ENCODE assay signal across 24 cellular contexts in the genomic region with DNA sequence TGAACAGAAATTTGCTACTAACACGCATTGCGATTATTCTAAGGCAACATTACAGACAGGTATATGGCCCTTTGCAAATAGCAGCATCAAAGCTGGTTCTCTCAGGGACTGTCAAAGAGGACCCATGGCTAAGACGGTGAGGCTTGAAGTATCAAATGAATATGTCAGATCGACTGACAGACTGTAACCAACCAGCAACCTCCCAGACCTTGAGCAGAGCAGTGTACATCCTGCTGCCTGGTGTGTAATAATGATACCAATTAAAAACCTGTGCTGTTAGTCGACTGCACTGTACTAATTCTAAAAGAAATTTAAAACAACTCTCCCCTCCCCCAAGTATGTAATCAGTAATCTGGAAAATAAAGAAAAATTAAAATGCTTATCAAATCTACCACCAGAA. TPM values are rescaled to one million over a fixed set of nuclear protein-coding genes. Genes with fewer than 3 reads are reported as not detected.
DNase-seq lines count a peak whose midpoint lies in the region; ATAC-seq and TF ChIP-seq lines count a peak whose summit lies in the region.
"Had no signal": no experiment of that assay in that cellular context is flagged by ENCODE, and none has a peak within 500 bp of the region (broad histone marks: within the 10 kb centered on the region; RNA-seq: fewer than 3 reads in every experiment).

No MANE protein-coding gene starts in this region.

- H3K27me3 ChIP-seq in Karpas-422 (ENCODE audit: low read length) (no peaks in the 10 kb centered on the region), neutrophil (no peaks in the 10 kb centered on the region), osteoblast (ENCODE audit: insufficient read depth, low read length) (no peaks in the 10 kb centered on the region)
- H3K27me3 ChIP-seq: neural progenitor cell, SJCRH30 had no signal

- TF ChIP-seq CTCF in activated CD8-positive, alpha-beta T cell treated with anti-CD3 and anti-CD28 coated beads for 36 hours (IDR thresholded peaks at IDR 0.05): no peak
- TF ChIP-seq CTCF in neutrophil (IDR thresholded peaks at IDR 0.05) (no peak), GM20000 (IDR thresholded peaks at IDR 0.05; ENCODE audit: extremely low read depth, missing control alignments) (no peak), osteoblast (IDR thresholded peaks at IDR 0.05; ENCODE audit: extremely low read depth, low read depth, low read length) (no peak)

- H3K9me2 ChIP-seq in Karpas-422 (replicated peaks; ENCODE audit: insufficient read depth, low read length): no peaks in the 10 kb centered on the region

- H3K4me1 Mint-ChIP-seq in activated naive CD4-positive, alpha-beta T cell treated with anti-CD3 and anti-CD28 coated beads, Interleukin-2, amount 50 U/mL, for 24 hours: peaks cover 42% of the 10 kb centered on the region
- peaks cover 20% of the 10 kb centered on the region for H3K4me1 Mint-ChIP-seq in activated naive CD4-positive, alpha-beta T cell treated with anti-CD3 and anti-CD28 coated beads, Interleukin-2, amount 10 ng/mL, durations not matched to agents 7 days and 5 days
- H3K4me1 Mint-ChIP-seq in activated CD8-positive, alpha-beta T cell treated with anti-CD3 and anti-CD28 coated beads for 36 hours (ENCODE audit: low read depth): peaks cover 43% of the 10 kb centered on the region
- H3K4me1 Mint-ChIP-seq: neural progenitor cell had no signal

- POLR2A ChIA-PET in activated CD8-positive, alpha-beta T cell treated with anti-CD3 and anti-CD28 coated beads for 36 hours (lab: Charles Lee): interaction anchor here (0.8 to 1.9 kb wide), 2 partner anchors 19 to 28 kb away, joined by 4 read pairs; no protein-coding TSS in a partner anchor

- no peaks in the 10 kb centered on the region for H3K9me3 Mint-ChIP-seq in activated naive CD4-positive, alpha-beta T cell treated with anti-CD3 and anti-CD28 coated beads, Interleukin-2, amount 50 U/mL, for 24 hours
- H3K9me3 Mint-ChIP-seq in activated naive CD4-positive, alpha-beta T cell treated with anti-CD3 and anti-CD28 coated beads, Interleukin-2, amount 10 ng/mL, durations not matched to agents 7 days and 5 days: no peaks in the 10 kb centered on the region
- H3K9me3 Mint-ChIP-seq in activated CD8-positive, alpha-beta T cell treated with anti-CD3 and anti-CD28 coated beads for 36 hours: no peaks in the 10 kb centered on the region
- H3K9me3 Mint-ChIP-seq: CD14-positive monocyte, neural progenitor cell, type B pancreatic cell had no signal

- intact Hi-C loops in activated CD8-positive, alpha-beta T cell treated with anti-CD3 and anti-CD28 coated beads for 36 hours (cut with micrococcal nuclease): no loop called here

- H3K9ac ChIP-seq in Karpas-422 (ENCODE audit: low read length): no peak overlapping the region
- H3K9ac ChIP-seq: neural progenitor cell had no signal

- no peak overlapping the region for H3K4me3 Mint-ChIP-seq in activated naive CD4-positive, alpha-beta T cell treated with anti-CD3 and anti-CD28 coated beads, Interleukin-2, amount 50 U/mL, for 24 hours
- H3K4me3 Mint-ChIP-seq in activated naive CD4-positive, alpha-beta T cell treated with anti-CD3 and anti-CD28 coated beads, Interleukin-2, amount 10 ng/mL, durations not matched to agents 7 days and 5 days: no peak overlapping the region
- H3K4me3 Mint-ChIP-seq in activated CD8-positive, alpha-beta T cell treated with anti-CD3 and anti-CD28 coated beads for 36 hours: no peak overlapping the region
- H3K4me3 Mint-ChIP-seq: CD14-positive monocyte, neural progenitor cell, type B pancreatic cell had no signal

- peaks cover 3% of the 10 kb centered on the region for H3K36me3 Mint-ChIP-seq in activated naive CD4-positive, alpha-beta T cell treated with anti-CD3 and anti-CD28 coated beads, Interleukin-2, amount 50 U/mL, for 24 hours
- peaks cover 31% of the 10 kb centered on the region for H3K36me3 Mint-ChIP-seq in activated naive CD4-positive, alpha-beta T cell treated with anti-CD3 and anti-CD28 coated beads, Interleukin-2, amount 10 ng/mL, durations not matched to agents 7 days and 5 days
- peaks cover 12% of the 10 kb centered on the region for H3K36me3 Mint-ChIP-seq in activated CD8-positive, alpha-beta T cell treated with anti-CD3 and anti-CD28 coated beads for 36 hours (ENCODE audit: low read depth)

- H4K20me1 ChIP-seq in Karpas-422 (ENCODE audit: insufficient read depth, low read depth, low read length) (no peaks in the 10 kb centered on the region), osteoblast (ENCODE audit: insufficient read depth, low read length) (peaks cover 13% of the 10 kb centered on the region)

- H2AFZ ChIP-seq in Karpas-422 (ENCODE audit: low read length) (no peak overlapping the region), osteoblast (ENCODE audit: low read length) (no peak overlapping the region)
- H2AFZ ChIP-seq: neural progenitor cell had no signal

- no peaks in the 10 kb centered on the region for H3K27me3 Mint-ChIP-seq in activated naive CD4-positive, alpha-beta T cell treated with anti-CD3 and anti-CD28 coated beads, Interleukin-2, amount 50 U/mL, for 24 hours
- H3K27me3 Mint-ChIP-seq in activated naive CD4-positive, alpha-beta T cell treated with anti-CD3 and anti-CD28 coated beads, Interleukin-2, amount 10 ng/mL, durations not matched to agents 7 days and 5 days: no peaks in the 10 kb centered on the region
- no peaks in the 10 kb centered on the region for H3K27me3 Mint-ChIP-seq in activated CD8-positive, alpha-beta T cell treated with anti-CD3 and anti-CD28 coated beads for 36 hours
- H3K27me3 Mint-ChIP-seq: progenitor cell of endocrine pancreas, type B pancreatic cell had no signal

- H3K27ac ChIP-seq in Karpas-422 (ENCODE audit: low read length) (0 out of 2 replicates have a peak overlapping the region, but pooled peaks have one; percentile 4), neutrophil (peak overlapping the region; percentile 23), osteoblast (ENCODE audit: low read depth, low read length) (no peak overlapping the region)
- H3K27ac ChIP-seq: neural progenitor cell, SJCRH30 had no signal

- H3K79me2 ChIP-seq in Karpas-422 (ENCODE audit: low read length): peaks cover 61% of the 10 kb centered on the region
- H3K79me2 ChIP-seq in osteoblast (ENCODE audit: insufficient read depth, low read length): peaks cover 3% of the 10 kb centered on the region

- no peak overlapping the region for H3K4me2 ChIP-seq in Karpas-422 (ENCODE audit: low read depth, low read length, poor library complexity, severe bottlenecking)
- no peak overlapping the region for H3K4me2 ChIP-seq in osteoblast (ENCODE audit: insufficient read depth, low read length)
- H3K4me2 ChIP-seq: neural progenitor cell had no signal

- H3K9me3 ChIP-seq in Karpas-422 (ENCODE audit: low read length) (no peaks in the 10 kb centered on the region), neutrophil (no peaks in the 10 kb centered on the region), osteoblast (ENCODE audit: low read depth, low read length) (no peaks in the 10 kb centered on the region)
- H3K9me3 ChIP-seq: SJCRH30 had no signal

- ATAC-seq in activated CD8-positive, alpha-beta T cell treated with anti-CD3 and anti-CD28 coated beads for 36 hours: peak; percentile 92

- H3K4me3 ChIP-seq in Karpas-422 (ENCODE audit: low read length): no peak overlapping the region
- H3K4me3 ChIP-seq in neutrophil (ENCODE audit: low read depth in 1 of 2, low read length in 1 of 2): no peak overlapping the region
- no peak overlapping the region for H3K4me3 ChIP-seq in osteoblast (ENCODE audit: insufficient read depth, low read length)
- H3K4me3 ChIP-seq: lung, neural progenitor cell, SJCRH30 had no signal

- peaks cover 18% of the 10 kb centered on the region; the same call in 1 of the 2 replicates for H3K36me3 ChIP-seq in Karpas-422 (ENCODE audit: insufficient read depth, low read length)
- peaks cover 63% of the 10 kb centered on the region for H3K36me3 ChIP-seq in neutrophil
- no peaks in the 10 kb centered on the region for H3K36me3 ChIP-seq in osteoblast (ENCODE audit: insufficient read depth, low read length)
- H3K36me3 ChIP-seq: SJCRH30 had no signal

- H3K4me1 ChIP-seq in Karpas-422 (ENCODE audit: low read length): peaks cover 33% of the 10 kb centered on the region
- peaks cover 26% of the 10 kb centered on the region in 2 experiments for H3K4me1 ChIP-seq in neutrophil (ENCODE audit: control insufficient read depth in 1 of 2, insufficient read depth in 1 of 2, low read depth in 1 of 2, low read length in 1 of 2)
- H3K4me1 ChIP-seq in osteoblast (ENCODE audit: insufficient read depth, low read length): peaks cover 12% of the 10 kb centered on the region
- H3K4me1 ChIP-seq: neural progenitor cell had no signal

- H3K27ac Mint-ChIP-seq in activated naive CD4-positive, alpha-beta T cell treated with anti-CD3 and anti-CD28 coated beads, Interleukin-2, amount 50 U/mL, for 24 hours: peak overlapping the region; percentile 55
- no peak overlapping the region for H3K27ac Mint-ChIP-seq in activated naive CD4-positive, alpha-beta T cell treated with anti-CD3 and anti-CD28 coated beads, Interleukin-2, amount 10 ng/mL, durations not matched to agents 7 days and 5 days
- H3K27ac Mint-ChIP-seq in activated CD8-positive, alpha-beta T cell treated with anti-CD3 and anti-CD28 coated beads for 36 hours: peak overlapping the region; percentile 49
- H3K27ac Mint-ChIP-seq: neural progenitor cell, progenitor cell of endocrine pancreas, type B pancreatic cell had no signal

- CTCF ChIA-PET in activated naive CD4-positive, alpha-beta T cell treated with anti-CD3 and anti-CD28 coated beads, Interleukin-2, amount 10 ng/mL, durations not matched to agents 7 days and 5 days (lab: Charles Lee): interaction anchor here (1.0 to 2.2 kb wide), 2 partner anchors 20 to 92 kb away, joined by 3 to 5 read pairs; no protein-coding TSS in a partner anchor
- CTCF ChIA-PET in activated CD8-positive, alpha-beta T cell treated with anti-CD3 and anti-CD28 coated beads for 36 hours (lab: Charles Lee): interaction anchor here (0.7 to 1.6 kb wide), 6 partner anchors 31 to 82 kb away, joined by 3 to 4 read pairs (median 3); partner anchors contain the start of gene KCNH4

- no peak for DNase-seq in activated naive CD4-positive, alpha-beta T cell treated with anti-CD3 and anti-CD28 coated beads, Interleukin-2, amount 10 ng/mL, durations not matched to agents 7 days and 5 days
- DNase-seq in Karpas-422 (peak; percentile 38), hypothalamus (lab: John Stamatoyannopoulos, UW) (no peak), GM20000 (ENCODE audit: low spot score) (no peak), osteoblast (ENCODE audit: insufficient read length, low spot score, missing footprints) (no peak)
- DNase-seq in activated CD8-positive, alpha-beta T cell treated with anti-CD3 and anti-CD28 coated beads for 36 hours: peak; percentile 20
- DNase-seq: activated CD4-positive, alpha-beta T cell treated with anti-CD3 and anti-CD28 coated beads for 48 hours; DMS153; glutamatergic neuron; NCI-H1092; NCI-H2081 treated with DMSO at 0.1 percent for 48 hours; NCI-H524; SJCRH30; stimulated activated CD8-positive, alpha-beta memory T cell treated with anti-CD3 and anti-CD28 coated beads, Interleukin-4, amount 100 ng/mL, for 48 hours had no signal

RNA-seq across cellular contexts. Expression of gene GHDC, which starts 35.9 kb away (rescaled TPM):
- total RNA-seq in Karpas-422 (2014; rRNA removed; shearing (Covaris generic); ENCODE audit: low replicate concordance): 14.9 and 28.8 TPM in 2 replicates
- total RNA-seq in activated CD8-positive, alpha-beta T cell treated with anti-CD3 and anti-CD28 coated beads for 36 hours: 10 to 100 TPM; 12.3 to 14.9 TPM
- total RNA-seq in osteoblast: 26.8 and 31.8 TPM in 2 replicates

RNA-seq across cellular contexts. Expression of gene HCRT, which starts 45.0 kb away (rescaled TPM):
- total RNA-seq in Karpas-422 (2014; rRNA removed; shearing (Covaris generic); ENCODE audit: low replicate concordance): not detected in 2 replicates
- not detected for total RNA-seq in activated CD8-positive, alpha-beta T cell treated with anti-CD3 and anti-CD28 coated beads for 36 hours
- total RNA-seq in osteoblast: not detected in 2 replicates
- total RNA-seq: cerebellum, G401, kidney epithelial cell, lung, progenitor cell of endocrine pancreas had no signal

RNA-seq across cellular contexts. Expression of gene STAT5B, which starts 46.0 kb away (rescaled TPM):
- total RNA-seq in Karpas-422 (2014; rRNA removed; shearing (Covaris generic); ENCODE audit: low replicate concordance): 110 and 142 TPM in 2 replicates
- 100 to 1,000 TPM; 128 to 129 TPM for total RNA-seq in activated CD8-positive, alpha-beta T cell treated with anti-CD3 and anti-CD28 coated beads for 36 hours
- total RNA-seq in osteoblast: 22.8 and 23.6 TPM in 2 replicates

RNA-seq across cellular contexts. Expression of gene KCNH4, which starts 49.3 kb away (rescaled TPM):
- 0.04 TPM in 1 of 2 replicates, not detected in the other for total RNA-seq in Karpas-422 (2014; rRNA removed; shearing (Covaris generic); ENCODE audit: low replicate concordance)
- total RNA-seq in activated CD8-positive, alpha-beta T cell treated with anti-CD3 and anti-CD28 coated beads for 36 hours: under 1 TPM; 0.38 to 0.43 TPM
- total RNA-seq in osteoblast: not detected in 2 replicates
- total RNA-seq: G401, kidney epithelial cell, progenitor cell of endocrine pancreas had no signal

RNA-seq across cellular contexts. Expression of gene STAT5A, which starts 58.1 kb away (rescaled TPM):
- total RNA-seq in Karpas-422 (2014; rRNA removed; shearing (Covaris generic); ENCODE audit: low replicate concordance): 62.3 and 160 TPM in 2 replicates
- total RNA-seq in activated CD8-positive, alpha-beta T cell treated with anti-CD3 and anti-CD28 coated beads for 36 hours: 100 to 1,000 TPM; 163 to 190 TPM
- total RNA-seq in osteoblast: 35.5 and 38.6 TPM in 2 replicates

Comparison
In these comparisons a context has a peak if more than half of its experiments do, and no peak if none do; other contexts are left out.
1. DNase-seq: peak in Karpas-422 (single experiment) and activated CD8-positive, alpha-beta T cell treated with anti-CD3 and anti-CD28 coated beads for 36 hours (single experiment); none in activated naive CD4-positive, alpha-beta T cell treated with anti-CD3 and anti-CD28 coated beads, Interleukin-2, amount 10 ng/mL, durations not matched to agents 7 days and 5 days (single experiment), hypothalamus (0 of 51), GM20000 (single experiment) and osteoblast (single experiment).